ENCODE assay signal across 26 cellular contexts in the genomic region with DNA sequence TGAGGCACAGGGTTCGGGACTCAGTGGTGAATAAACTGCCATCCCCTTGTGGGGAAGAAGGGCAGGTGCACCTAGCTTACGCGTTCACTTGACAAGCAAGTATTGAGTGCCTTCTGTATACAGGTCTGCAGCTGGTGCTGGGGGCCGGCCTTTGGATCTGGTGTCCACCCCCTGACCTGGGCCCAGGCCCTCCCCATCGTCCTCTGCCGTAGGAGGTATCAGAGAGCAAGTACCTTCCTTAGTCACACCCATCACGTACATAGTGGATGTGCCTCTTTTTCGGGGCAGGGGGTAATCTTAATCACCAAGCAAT. TPM values are rescaled to one million over a fixed set of nuclear protein-coding genes. Genes with fewer than 3 reads are reported as not detected.
"Had no signal": no experiment of that assay in that cellular context is flagged by ENCODE, and none has a peak within 500 bp of the region (broad histone marks: within the 10 kb centered on the region; RNA-seq: fewer than 3 reads in every experiment).

No MANE protein-coding gene starts in this region.

- H3K4me3 ChIP-seq: dorsolateral prefrontal cortex, lower lobe of right lung, psoas muscle, suprapubic skin, transverse colon had no signal

- H3K9me3 ChIP-seq: lower lobe of right lung, suprapubic skin, transverse colon had no signal

- H3K36me3 ChIP-seq: lower lobe of right lung, suprapubic skin, transverse colon had no signal

- FAIRE-seq: colon, small intestine had no signal

- H3K27me3 ChIP-seq: suprapubic skin, transverse colon had no signal

- H3K4me1 ChIP-seq: lower lobe of right lung, psoas muscle, transverse colon had no signal

- H3K27ac ChIP-seq: dorsolateral prefrontal cortex, epithelial cell of prostate, lower lobe of right lung, psoas muscle, suprapubic skin, transverse colon had no signal

- DNase-seq: activated CD4-positive, alpha-beta T cell treated with anti-CD3 and anti-CD28 coated beads, Interleukin-2, amount 50 U/mL, for 1 hour; activated CD8-positive, alpha-beta memory T cell treated with anti-CD3 and anti-CD28 coated beads, Interleukin-2, amount 50 U/mL, for 4 hours; activated gamma-delta T cell treated with Interleukin-2 at 50 U/mL for 16 hours; activated naive CD8-positive, alpha-beta T cell treated with anti-CD3 and anti-CD28 coated beads for 36 hours; activated T-cell treated with anti-CD3 and anti-CD28 coated beads, Interleukin-2, amount 50 U/mL, for 72 hours; amniotic stem cell; central memory CD4-positive, alpha-beta T cell; dorsolateral prefrontal cortex; foreskin fibroblast; lower lobe of right lung; nephron progenitor cell; psoas muscle; right cardiac atrium; small intestine; stimulated activated CD4-positive, alpha-beta T cell treated with anti-CD3 and anti-CD28 coated beads, Interleukin-4, amount 100 ng/mL, for 1 hour; stimulated activated naive CD8-positive, alpha-beta T cell treated with anti-CD3 and anti-CD28 coated beads, Interleukin-15, amount 100 ng/mL, for 72 hours; T-cell; T-helper 9 cell; transverse colon had no signal

- ATAC-seq: activated CD4-positive, CD25-positive, alpha-beta regulatory T cell treated with anti-CD3 and anti-CD28 coated beads, Interleukin-2, amount 50 U/mL, for 24 hours; activated T-cell treated with anti-CD3 and anti-CD28 coated beads, Interleukin-2, amount 50 U/mL, for 72 hours; left colon; lower lobe of right lung; psoas muscle; right cardiac atrium; SK-N-SH treated with all-trans-retinoic acid at 6 μM for 48 hours; stimulated activated naive CD8-positive, alpha-beta T cell treated with anti-CD3 and anti-CD28 coated beads, Interleukin-15, amount 100 ng/mL, for 72 hours; T-cell had no signal

RNA-seq across cellular contexts. Expression of a gene that starts 53.3 kb away (rescaled TPM):
- total RNA-seq: glomerular endothelial cell, lower lobe of right lung had no signal
